23 cellular contexts compared by ENCODE assay signal in the genomic region with DNA sequence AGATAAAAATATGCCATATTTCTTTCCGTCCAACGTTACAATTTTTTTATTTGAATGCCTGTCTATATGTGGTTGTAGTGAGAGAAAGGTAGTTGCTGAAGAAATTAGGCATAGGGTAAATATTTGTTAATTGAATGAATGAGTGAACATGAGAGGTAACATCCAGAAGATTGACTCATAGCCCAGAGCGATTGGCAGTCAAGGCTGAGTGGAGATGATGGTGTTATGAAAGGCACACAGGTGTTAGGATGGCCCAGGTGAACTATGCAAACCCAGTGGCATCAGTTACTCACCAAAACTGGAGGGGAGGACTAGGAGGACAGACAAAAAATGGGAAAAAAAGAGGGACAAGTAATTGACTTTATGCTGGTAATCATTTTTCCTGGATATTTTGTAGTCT.
"Had no signal": no experiment of that assay in that cellular context is flagged by ENCODE, and none has a peak within 500 bp of the region (broad histone marks: within the 10 kb centered on the region; RNA-seq: fewer than 3 reads in every experiment).

No MANE protein-coding gene starts in this region.

- H3K27me3 ChIP-seq: brain microvascular endothelial cell, colonic mucosa, hepatocyte, tibial nerve had no signal

- H3K4me1 ChIP-seq: colonic mucosa, lower lobe of right lung had no signal

- ATAC-seq: activated CD4-positive, CD25-positive, alpha-beta regulatory T cell treated with anti-CD3 and anti-CD28 coated beads, Interleukin-2, amount 50 U/mL, for 24 hours; activated naive CD8-positive, alpha-beta T cell treated with anti-CD3 and anti-CD28 coated beads, Interleukin-2, amount 50 U/mL, for 24 hours; lower lobe of right lung; natural killer cell; stimulated activated naive CD8-positive, alpha-beta T cell treated with anti-CD3 and anti-CD28 coated beads, Interleukin-15, Interleukin-2, amounts not matched to agents 100 U/mL and 50 U/mL, for 24 hours had no signal

- H3K36me3 Mint-ChIP-seq: activated naive CD4-positive, alpha-beta T cell treated with anti-CD3 and anti-CD28 coated beads, Interleukin-2, amount 10 ng/mL, durations not matched to agents 7 days and 5 days; natural killer cell had no signal

- H3K4me3 Mint-ChIP-seq: activated naive CD4-positive, alpha-beta T cell treated with anti-CD3 and anti-CD28 coated beads, Interleukin-2, amount 10 ng/mL, durations not matched to agents 7 days and 5 days; activated naive CD8-positive, alpha-beta T cell treated with anti-CD3 and anti-CD28 coated beads, Interleukin-2, amount 50 U/mL, for 24 hours; central memory CD8-positive, alpha-beta T cell; natural killer cell had no signal

- H3K9me3 ChIP-seq: colonic mucosa, lower lobe of right lung had no signal

- DNase-seq: activated CD4-positive, alpha-beta T cell treated with anti-CD3 and anti-CD28 coated beads, Interleukin-2, amount 50 U/mL, for 1 hour; activated CD8-positive, alpha-beta memory T cell treated with anti-CD3 and anti-CD28 coated beads, Interleukin-2, amount 50 U/mL, for 4 hours; activated effector memory CD4-positive, alpha-beta T cell treated with Interleukin-2 at 50 U/mL for 16 hours; activated naive CD4-positive, alpha-beta T cell treated with anti-CD3 and anti-CD28 coated beads, Interleukin-2, amount 10 ng/mL, durations not matched to agents 7 days and 5 days; activated naive CD8-positive, alpha-beta T cell treated with anti-CD3 and anti-CD28 coated beads, Interleukin-2, amount 50 U/mL, for 24 hours; activated T-cell treated with anti-CD3 and anti-CD28 coated beads, Interleukin-2, amount 50 U/mL, for 48 hours; anterior cingulate cortex; brain microvascular endothelial cell; colonic mucosa; lower lobe of right lung; natural killer cell; occipital lobe; posterior cingulate gyrus; stimulated activated naive CD8-positive, alpha-beta T cell treated with anti-CD3 and anti-CD28 coated beads, Interleukin-15, Interleukin-2, amounts not matched to agents 100 U/mL and 50 U/mL, for 24 hours; substantia nigra; T1000 had no signal

- H3K9me3 Mint-ChIP-seq: activated naive CD4-positive, alpha-beta T cell treated with anti-CD3 and anti-CD28 coated beads, Interleukin-2, amount 10 ng/mL, durations not matched to agents 7 days and 5 days; activated naive CD8-positive, alpha-beta T cell treated with anti-CD3 and anti-CD28 coated beads, Interleukin-2, amount 50 U/mL, for 24 hours; central memory CD8-positive, alpha-beta T cell; natural killer cell had no signal

- H3K4me1 Mint-ChIP-seq: activated naive CD4-positive, alpha-beta T cell treated with anti-CD3 and anti-CD28 coated beads, Interleukin-2, amount 10 ng/mL, durations not matched to agents 7 days and 5 days; activated naive CD8-positive, alpha-beta T cell treated with anti-CD3 and anti-CD28 coated beads, Interleukin-2, amount 50 U/mL, for 24 hours; central memory CD8-positive, alpha-beta T cell had no signal

- H3K27ac ChIP-seq: brain microvascular endothelial cell, colonic mucosa, hepatocyte, lower lobe of right lung, tibial nerve had no signal

- H3K36me3 ChIP-seq: brain microvascular endothelial cell, colonic mucosa, lower lobe of right lung, tibial nerve had no signal

- FAIRE-seq: endometrium, islet of Langerhans, urothelium cell line had no signal

- H3K27ac Mint-ChIP-seq: activated naive CD4-positive, alpha-beta T cell treated with anti-CD3 and anti-CD28 coated beads, Interleukin-2, amount 10 ng/mL, durations not matched to agents 7 days and 5 days; activated naive CD8-positive, alpha-beta T cell treated with anti-CD3 and anti-CD28 coated beads, Interleukin-2, amount 50 U/mL, for 24 hours; natural killer cell had no signal

- H3K4me3 ChIP-seq: colonic mucosa, hepatocyte, lower lobe of right lung, tibial nerve had no signal

- H3K27me3 Mint-ChIP-seq: activated naive CD4-positive, alpha-beta T cell treated with anti-CD3 and anti-CD28 coated beads, Interleukin-2, amount 10 ng/mL, durations not matched to agents 7 days and 5 days had no signal
